In the genomic region with DNA sequence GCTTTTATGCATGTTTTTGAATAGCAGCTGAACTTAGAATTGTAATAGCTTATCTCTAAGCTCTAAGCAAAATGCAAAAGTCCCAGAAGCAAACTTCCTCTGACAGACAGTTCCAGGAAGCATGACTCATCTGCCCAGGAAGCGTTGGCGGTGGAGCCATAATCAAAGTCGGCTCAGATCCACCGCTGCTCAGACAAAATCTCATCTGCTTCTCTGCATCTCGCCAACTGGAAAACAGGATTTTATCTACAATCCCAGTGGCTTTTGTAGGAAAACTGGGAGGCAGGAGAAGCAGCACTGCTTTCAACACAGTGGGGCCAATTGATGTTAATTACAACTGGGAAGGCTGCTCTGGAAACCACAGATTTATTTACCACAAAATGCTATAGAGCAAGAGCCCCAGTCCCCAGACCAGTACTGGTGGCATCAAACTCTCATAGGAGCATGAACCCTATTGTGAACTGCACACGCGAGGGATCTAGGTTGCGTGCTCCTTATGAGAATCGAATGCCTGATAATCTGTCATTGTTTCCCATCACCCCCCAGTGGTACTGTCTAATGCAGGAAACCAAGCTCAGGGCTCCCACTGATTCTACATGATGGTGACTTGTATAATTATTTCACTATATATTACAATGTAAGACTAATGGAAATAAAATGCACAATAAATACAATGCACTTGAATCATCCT, we compare ENCODE assay signal across 8 cellular contexts.
DNase-seq lines count a peak whose midpoint lies in the region; ATAC-seq and TF ChIP-seq lines count a peak whose summit lies in the region.

No MANE protein-coding gene starts in this region.

- no peak overlapping the region for H3K27ac ChIP-seq in OCI-LY7 (ENCODE audit: low read depth, low read length, poor library complexity, severe bottlenecking)
- H3K27ac ChIP-seq in osteoblast (ENCODE audit: low read depth, low read length): peak overlapping the region; percentile 83
- H3K27ac ChIP-seq in suprapubic skin: peak overlapping the region; percentile 73

- ATAC-seq in GM18858 (IDR thresholded peaks at IDR 0.05; ENCODE audit: unreplicated experiment): no peak

- BruUV-seq in OCI-LY7 (replicated peaks; lab: Mats Ljungman, UMichigan): no TSS peak

- H3K79me2 ChIP-seq in OCI-LY7 (ENCODE audit: insufficient read depth, low read depth, low read length) (no peaks in the 10 kb centered on the region), osteoblast (ENCODE audit: insufficient read depth, low read length) (no peaks in the 10 kb centered on the region)

- H3K4me2 ChIP-seq in OCI-LY7 (ENCODE audit: low read length): peak overlapping the region; percentile 36; the same call in 1 of the 2 replicates
- peak overlapping the region; percentile 71 for H3K4me2 ChIP-seq in osteoblast (ENCODE audit: insufficient read depth, low read length)

- POLR2A ChIA-PET in OCI-LY7 (lab: Charles Lee): no interaction called here

- DNase-seq in GM04504 (ENCODE audit: low read depth) (peak; percentile 47), OCI-LY7 (ENCODE audit: low spot score) (no peak), fibroblast of peridontal ligament (ENCODE audit: extremely low read depth) (peak; percentile 89), osteoblast (ENCODE audit: insufficient read length, low spot score, missing footprints) (peak; percentile 72), suprapubic skin (ENCODE audit: low spot score in 2 of 2) (peak; percentile 84 to 85), GM13976 (ENCODE audit: low spot score) (no peak)
- DNase-seq in activated T-cell treated with anti-CD3 and anti-CD28 coated beads, Interleukin-2, amount 50 U/mL, for 48 hours: peak; percentile 86 to 88

- H3K4me3 ChIP-seq in OCI-LY7 (ENCODE audit: low read depth, low read length, poor library complexity, severe bottlenecking) (no peak overlapping the region), osteoblast (ENCODE audit: insufficient read depth, low read length) (peak overlapping the region; percentile 46), suprapubic skin (peak overlapping the region; percentile 16)

- intact Hi-C loops in OCI-LY7 (cut with micrococcal nuclease; ENCODE audit: unreplicated experiment): no loop called here

- no peaks in the 10 kb centered on the region for H3K9me3 ChIP-seq in OCI-LY7 (ENCODE audit: low read length)
- no peaks in the 10 kb centered on the region for H3K9me3 ChIP-seq in osteoblast (ENCODE audit: low read depth, low read length)
- H3K9me3 ChIP-seq in suprapubic skin: no peaks in the 10 kb centered on the region

- no peak for TF ChIP-seq EP300 in suprapubic skin (IDR thresholded peaks at IDR 0.05)

- WGBS in suprapubic skin: 14% methylated on average over 9 of the region's 9 CpGs

- H3K27me3 ChIP-seq in osteoblast (ENCODE audit: insufficient read depth, low read length): no peaks in the 10 kb centered on the region
- no peaks in the 10 kb centered on the region for H3K27me3 ChIP-seq in suprapubic skin

- TF ChIP-seq CTCF in OCI-LY7 (conservative IDR thresholded peaks at IDR 0.05; ENCODE audit: low read length) (no peak), osteoblast (IDR thresholded peaks at IDR 0.05; ENCODE audit: extremely low read depth, low read depth, low read length) (no peak), suprapubic skin (IDR thresholded peaks at IDR 0.05) (no peak), GM13976 (IDR thresholded peaks at IDR 0.05; ENCODE audit: borderline replicate concordance, control extremely low read depth, extremely low read depth, insufficient read depth, missing control alignments) (no peak)

- in situ Hi-C loops in GM13976 (cut with MboI; ENCODE audit: low sequenced_read_pairs, unreplicated experiment): loop anchor here (10.0 kb wide), 1 partner anchor 205 kb away; no protein-coding TSS in a partner anchor

- no peaks in the 10 kb centered on the region for H4K20me1 ChIP-seq in OCI-LY7 (ENCODE audit: insufficient read depth, low read length)
- no peaks in the 10 kb centered on the region for H4K20me1 ChIP-seq in osteoblast (ENCODE audit: insufficient read depth, low read length)

- no peak for TF ChIP-seq POLR2A in suprapubic skin (IDR thresholded peaks at IDR 0.05)

- H3K4me1 ChIP-seq in OCI-LY7 (ENCODE audit: insufficient read depth, low read length, poor library complexity, severe bottlenecking) (peaks cover 8% of the 10 kb centered on the region), osteoblast (ENCODE audit: insufficient read depth, low read length) (peaks cover 42% of the 10 kb centered on the region), suprapubic skin (peaks cover 40% of the 10 kb centered on the region)

- H3K9me2 ChIP-seq in OCI-LY7 (ENCODE audit: insufficient read depth, low read length): no peaks in the 10 kb centered on the region

- peak overlapping the region; percentile 72; the same call in 1 of the 2 replicates for H2AFZ ChIP-seq in OCI-LY7 (ENCODE audit: low read length)
- H2AFZ ChIP-seq in osteoblast (ENCODE audit: low read length): peak overlapping the region; percentile 24

- CTCF ChIA-PET in OCI-LY7 (lab: Charles Lee; ENCODE audit: unreplicated experiment): no interaction called here

- H3K36me3 ChIP-seq in OCI-LY7 (ENCODE audit: insufficient read depth, low read length) (no peaks in the 10 kb centered on the region), osteoblast (ENCODE audit: insufficient read depth, low read length) (no peaks in the 10 kb centered on the region), suprapubic skin (no peaks in the 10 kb centered on the region)

Comparison
In these comparisons a context has a peak if more than half of its experiments do, and no peak if none do; other contexts are left out.
1. DNase-seq: peak in GM04504 (single experiment), activated T-cell treated with anti-CD3 and anti-CD28 coated beads, Interleukin-2, amount 50 U/mL, for 48 hours (2 of 2), fibroblast of peridontal ligament (single experiment), osteoblast (single experiment) and suprapubic skin (2 of 2); none in OCI-LY7 (single experiment) and GM13976 (single experiment).